ENCODE assay signal across 31 cellular contexts in the genomic region with DNA sequence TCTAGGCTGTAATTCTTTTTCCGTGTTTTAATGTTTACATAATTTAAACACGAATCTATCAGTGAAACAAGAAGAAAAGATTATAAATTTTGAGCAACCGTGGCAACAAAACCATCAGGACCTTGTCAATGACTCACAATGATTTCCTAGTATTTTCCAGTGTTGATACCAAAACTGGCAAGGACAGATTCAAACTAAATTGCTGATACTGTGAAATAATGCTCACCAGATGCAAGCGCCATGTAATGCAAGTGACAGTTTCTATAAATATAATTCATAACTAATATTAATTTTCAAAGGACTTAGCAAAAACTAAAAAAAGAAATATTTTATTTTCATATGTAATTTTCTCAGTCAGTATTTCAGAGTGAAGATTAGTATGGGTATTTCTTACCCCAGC.
DNase-seq lines count a peak whose midpoint lies in the region; ATAC-seq, FAIRE-seq and TF ChIP-seq lines count a peak whose summit lies in the region.
"Had no signal": no experiment of that assay in that cellular context is flagged by ENCODE, and none has a peak within 500 bp of the region (broad histone marks: within the 10 kb centered on the region; RNA-seq: fewer than 3 reads in every experiment).

No MANE protein-coding gene starts in this region.

- no peak for TF ChIP-seq EP300 in HepG2 (IDR thresholded peaks at IDR 0.05; ENCODE audit: low read depth in 2 of 2, low read length in 2 of 2)
- TF ChIP-seq EP300 in HepG2 (CRISPR knock-in tag; IDR thresholded peaks at IDR 0.05; ENCODE audit: borderline replicate concordance) = no peak
- no peak for TF ChIP-seq EP300 in A549 (IDR thresholded peaks at IDR 0.05)
- no peak for TF ChIP-seq EP300 in K562 (IDR thresholded peaks at IDR 0.05; ENCODE audit: low read length)

- no peaks in the 10 kb centered on the region for H4K20me1 ChIP-seq in HepG2 (ENCODE audit: insufficient read depth, low read length)
- no peaks in the 10 kb centered on the region for H4K20me1 ChIP-seq in K562 (replicated peaks; ENCODE audit: control insufficient read depth, insufficient read depth, low read length)
- H4K20me1 ChIP-seq: BLaER1; BLaER1 treated with 17β-estradiol and CSF1 and Interleukin-3, amounts not matched to agents 10 nM and 100 nM had no signal

- in situ Hi-C loops in HepG2 (cut with HindIII; ENCODE audit: extremely low pct_ligation_motif_present, low pct_unique_long_range_greater_than_20kb) = no loop called here
- in situ Hi-C loops in K562 (cut with MboI) = no loop called here

- BruUV-seq in HepG2 (replicated peaks; lab: Mats Ljungman, UMichigan) = no TSS peak
- BruUV-seq in K562 (replicated peaks; lab: Mats Ljungman, UMichigan) = no TSS peak

- no peak overlapping the region for H3K27ac ChIP-seq in HepG2 (ENCODE audit: extremely low read length, insufficient read depth, low read length)
- no peak overlapping the region for H3K27ac ChIP-seq in right lobe of liver
- no peak overlapping the region for H3K27ac ChIP-seq in A549
- H3K27ac ChIP-seq in K562 (ENCODE audit: extremely low read depth, low read depth, low read length) = no peak overlapping the region
- H3K27ac ChIP-seq: 22Rv1; BLaER1; BLaER1 treated with 17β-estradiol and CSF1 and Interleukin-3, amounts not matched to agents 10 nM and 100 nM; C4-2B had no signal

- DNase-seq in HepG2 (ENCODE audit: low spot score) (no peak), right lobe of liver (no peak), A549 (ENCODE audit: low read depth in 1 of 2, low spot score in 1 of 2) (no peak), K562 (ENCODE audit: extremely low read depth in 1 of 4, low spot score in 3 of 4) (no peak), anterior cingulate cortex (lab: John Stamatoyannopoulos, UW) (no peak)
- DNase-seq: 8988T; ACHN; AML-193; BE2C; C1 segment of cervical spinal cord; Caco-2; Calu3; CD4-positive, alpha-beta memory T cell; CD4-positive, alpha-beta T cell; CD4-positive, CD25-positive, alpha-beta regulatory T cell; CD8-positive, alpha-beta memory T cell; CD8-positive, alpha-beta T cell; COR-L47; DMS 273 treated with DMSO at 0.1 percent for 48 hours; DMS153; DMS53; DMS79; DMS79 treated with DMSO at 0.1 percent for 48 hours; DND-41; EL had no signal

- POLR2A ChIA-PET in HepG2 (lab: Yijun Ruan, JAX) (no interaction called here), A549 (lab: Yijun Ruan, JAX) (no interaction called here), K562 (lab: Yijun Ruan, JAX) (no interaction called here)

- TF ChIP-seq RAD21 in HepG2 (CRISPR knock-in tag; IDR thresholded peaks at IDR 0.05) (no peak), A549 (conservative IDR thresholded peaks at IDR 0.05 in 1 of 2, IDR thresholded peaks at IDR 0.05 in 1 of 2) (no peak), K562 (CRISPR knock-in tag; conservative IDR thresholded peaks at IDR 0.05 in 1 of 2, IDR thresholded peaks at IDR 0.05 in 1 of 2) (no peak)

- 74% methylated on average over 4 of the region's 4 CpGs for WGBS in HepG2 (ENCODE audit: low lambda C conversion rate)
- 85% methylated on average over 4 of the region's 4 CpGs for WGBS in right lobe of liver (ENCODE audit: insufficient coverage, low coverage, low lambda C conversion rate, missing lambda C conversion rate)
- WGBS in A549 (ENCODE audit: missing lambda C conversion rate) = 72% methylated on average over 4 of the region's 4 CpGs
- 50% methylated on average over 4 of the region's 4 CpGs for WGBS in K562 (ENCODE audit: insufficient coverage, low coverage, missing lambda C conversion rate)

- H3K79me2 ChIP-seq in HepG2 (ENCODE audit: insufficient read depth, low read length) (no peaks in the 10 kb centered on the region), K562 (ENCODE audit: control insufficient read depth, insufficient read depth, low read length) (peaks cover 11% of the 10 kb centered on the region; the same call in 2 of the 3 replicates)

- H3K4me2 ChIP-seq in HepG2 (ENCODE audit: low read depth, low read length) (no peak overlapping the region), A549 (no peak overlapping the region), K562 (ENCODE audit: insufficient read depth, low read length) (no peak overlapping the region)
- H3K4me2 ChIP-seq: BLaER1; BLaER1 treated with 17β-estradiol and CSF1 and Interleukin-3, amounts not matched to agents 10 nM and 100 nM had no signal

- CTCF ChIA-PET in HepG2 (lab: Yijun Ruan, JAX; ENCODE audit: low intra/inter-chr PET ratio, low total read pairs) = no interaction called here
- CTCF ChIA-PET in A549 (lab: Yijun Ruan, JAX) = no interaction called here
- CTCF ChIA-PET in K562 (lab: Yijun Ruan, JAX; ENCODE audit: low intra/inter-chr PET ratio) = no interaction called here

- intact Hi-C loops in HepG2 (cut with micrococcal nuclease; ENCODE audit: unreplicated experiment) (no loop called here), right lobe of liver (cut with DNase I) (no loop called here), K562 (cut with micrococcal nuclease) (no loop called here)

- H3K9me3 ChIP-seq in HepG2 (ENCODE audit: low read length) (no peaks in the 10 kb centered on the region), right lobe of liver (no peaks in the 10 kb centered on the region), A549 (no peaks in the 10 kb centered on the region), K562 (replicated peaks; ENCODE audit: control insufficient read depth, insufficient read depth, low read depth, low read length) (no peaks in the 10 kb centered on the region)
- H3K9me3 ChIP-seq: BE2C; BLaER1; BLaER1 treated with 17β-estradiol and CSF1 and Interleukin-3, amounts not matched to agents 10 nM and 100 nM; Caco-2 had no signal

- FAIRE-seq in HepG2 (lab: Jason Lieb, UNC) (no peak), A549 (lab: Jason Lieb, UNC) (no peak), K562 (lab: Jason Lieb, UNC) (no peak)
- FAIRE-seq: D721Med had no signal

- no peaks in the 10 kb centered on the region for H3K4me1 ChIP-seq in HepG2 (ENCODE audit: insufficient read depth, low read length)
- no peaks in the 10 kb centered on the region for H3K4me1 ChIP-seq in right lobe of liver
- H3K4me1 ChIP-seq in A549 = peaks cover 4% of the 10 kb centered on the region; the same call in 2 of the 3 replicates
- peaks cover 0 to 4% of the 10 kb centered on the region in 2 experiments; a peak in 3 of 5 replicates for H3K4me1 ChIP-seq in K562 (replicated peaks in 1 of 2; ENCODE audit: control insufficient read depth in 2 of 2, insufficient read depth in 2 of 2, low read length in 2 of 2)
- H3K4me1 ChIP-seq: BLaER1; BLaER1 treated with 17β-estradiol and CSF1 and Interleukin-3, amounts not matched to agents 10 nM and 100 nM; Caco-2 had no signal

- TF ChIP-seq CTCF in HepG2 (CRISPR knock-in tag; IDR thresholded peaks at IDR 0.05) (no peak), right lobe of liver (IDR thresholded peaks at IDR 0.05) (no peak), A549 (IDR thresholded peaks at IDR 0.05) (no peak), K562 (IDR thresholded peaks at IDR 0.05 in 2 of 3, conservative IDR thresholded peaks at IDR 0.05 in 1 of 3; ENCODE audit: insufficient read depth in 2 of 3, low read depth in 1 of 3, low read length in 3 of 3) (no peak)

- H3K36me3 ChIP-seq in HepG2 (replicated peaks in 1 of 2; ENCODE audit: control insufficient read depth in 1 of 2, insufficient read depth in 2 of 2, low read length in 2 of 2) = no peaks in the 10 kb centered on the region
- no peaks in the 10 kb centered on the region for H3K36me3 ChIP-seq in right lobe of liver
- no peaks in the 10 kb centered on the region for H3K36me3 ChIP-seq in K562 (ENCODE audit: control insufficient read depth, insufficient read depth, low read length)
- H3K36me3 ChIP-seq: BE2C; BLaER1; BLaER1 treated with 17β-estradiol and CSF1 and Interleukin-3, amounts not matched to agents 10 nM and 100 nM had no signal

- H3K9me1 ChIP-seq in K562 (ENCODE audit: control insufficient read depth, insufficient read depth, low read length) = no peaks in the 10 kb centered on the region

- H3K9ac ChIP-seq in HepG2 (ENCODE audit: insufficient read depth, low read depth, low read length) (no peak overlapping the region), K562 (ENCODE audit: insufficient read depth in 1 of 2, low read depth in 2 of 2, low read length in 2 of 2) (no peak overlapping the region)
- H3K9ac ChIP-seq: BLaER1; BLaER1 treated with 17β-estradiol and CSF1 and Interleukin-3, amounts not matched to agents 10 nM and 100 nM had no signal

- H3K27me3 ChIP-seq in HepG2 (ENCODE audit: control insufficient read depth in 1 of 2, insufficient read depth in 2 of 2, low read length in 2 of 2) = no peaks in the 10 kb centered on the region
- H3K27me3 ChIP-seq in right lobe of liver = no peaks in the 10 kb centered on the region
- no peaks in the 10 kb centered on the region for H3K27me3 ChIP-seq in K562 (ENCODE audit: control insufficient read depth in 2 of 2, insufficient read depth in 2 of 2, low read length in 2 of 2)
- H3K27me3 ChIP-seq: BE2C; BLaER1; BLaER1 treated with 17β-estradiol and CSF1 and Interleukin-3, amounts not matched to agents 10 nM and 100 nM had no signal

- H2AFZ ChIP-seq in HepG2 (ENCODE audit: low read length) (no peak overlapping the region), K562 (ENCODE audit: low read depth, low read length) (no peak overlapping the region)

- no peak for ATAC-seq in HepG2
- ATAC-seq in right lobe of liver = no peak
- no peak for ATAC-seq in A549
- ATAC-seq in K562 = no peak
- no peak for ATAC-seq in HG03097 (IDR thresholded peaks at IDR 0.05; ENCODE audit: low FRiP score, unreplicated experiment)
- ATAC-seq: CD8-positive, alpha-beta T cell had no signal

- no peak for TF ChIP-seq POLR2A in HepG2 (IDR thresholded peaks at IDR 0.05; ENCODE audit: insufficient read depth in 1 of 2, low read depth in 2 of 2, low read length in 2 of 2)
- no peak for TF ChIP-seq POLR2A in right lobe of liver (IDR thresholded peaks at IDR 0.05)
- no peak for TF ChIP-seq POLR2A in A549 (IDR thresholded peaks at IDR 0.05; ENCODE audit: low read length)
- no peak for TF ChIP-seq POLR2A in K562 (conservative IDR thresholded peaks at IDR 0.05)

- no peak overlapping the region for H3K4me3 ChIP-seq in HepG2 (replicated peaks in 1 of 3; ENCODE audit: insufficient read depth in 1 of 3, low read depth in 2 of 3, low read length in 3 of 3)
- no peak overlapping the region for H3K4me3 ChIP-seq in right lobe of liver
- H3K4me3 ChIP-seq in A549 = no peak overlapping the region
- no peak overlapping the region for H3K4me3 ChIP-seq in K562
- H3K4me3 ChIP-seq: BLaER1; BLaER1 treated with 17β-estradiol and CSF1 and Interleukin-3, amounts not matched to agents 10 nM and 100 nM had no signal

TF ChIP-seq in HepG2, 621 proteins besides CTCF, POLR2A, EP300 and RAD21:
- no peak for TF ChIP-seq NFKBIZ (CRISPR knock-in tag; IDR thresholded peaks at IDR 0.05)
- peak; percentile 38 to 53; a peak in 3 of 4 replicates for TF ChIP-seq MAFK (conservative IDR thresholded peaks at IDR 0.05 in 1 of 2, IDR thresholded peaks at IDR 0.05 in 1 of 2; ENCODE audit: low read length in 2 of 2)
TF ChIP-seq in HepG2: peak in this region for 1.

TF ChIP-seq in A549, 52 proteins besides CTCF, POLR2A, EP300 and RAD21 (continues in another document):
- TF ChIP-seq JUN (IDR thresholded peaks at IDR 0.05) (no peak), RFX5 (IDR thresholded peaks at IDR 0.05) (no peak), MAFK (IDR thresholded peaks at IDR 0.05; ENCODE audit: partially characterized antibody) (peak; percentile 31)

TF ChIP-seq in K562, 482 proteins besides CTCF, POLR2A, EP300 and RAD21 (continues in another document):
- TF ChIP-seq RNF2 (IDR thresholded peaks at IDR 0.05) (no peak), ZNF316 (IDR thresholded peaks at IDR 0.05) (peak; percentile 74), SPI1 (IDR thresholded peaks at IDR 0.05; ENCODE audit: borderline replicate concordance, low read depth, low read length) (no peak)
